14 cellular contexts compared by ENCODE assay signal in the genomic region with DNA sequence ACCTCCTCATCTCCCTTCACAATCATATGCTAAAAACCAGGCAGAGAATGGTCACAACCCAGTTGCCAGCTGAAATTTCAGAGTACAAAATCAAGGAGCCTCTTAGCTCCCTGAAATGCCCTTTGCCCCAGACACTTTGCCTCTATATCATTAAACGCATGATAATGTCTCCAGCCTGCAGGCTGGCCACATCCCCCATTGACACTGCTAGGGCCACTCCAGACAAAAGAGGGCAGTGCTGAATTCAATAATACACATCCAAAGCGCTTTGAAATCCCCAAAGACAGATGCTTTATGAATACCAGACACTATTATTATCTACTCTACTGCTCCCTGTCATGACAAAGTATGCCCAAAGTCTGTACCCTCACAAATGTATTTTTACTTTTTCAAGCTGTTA.
"Had no signal": no experiment of that assay in that cellular context is flagged by ENCODE, and none has a peak within 500 bp of the region (broad histone marks: within the 10 kb centered on the region; RNA-seq: fewer than 3 reads in every experiment).

No MANE protein-coding gene starts in this region.

- ATAC-seq: activated CD8-positive, alpha-beta T cell treated with anti-CD3 and anti-CD28 coated beads for 36 hours; activated T-cell treated with anti-CD3 and anti-CD28 coated beads, Interleukin-2, amount 50 U/mL, for 72 hours; left lobe of liver had no signal

- H3K36me3 ChIP-seq: esophagus muscularis mucosa, ovary, uterus had no signal

- DNase-seq: activated CD4-positive, alpha-beta T cell treated with anti-CD3 and anti-CD28 coated beads for 4 hours; activated CD8-positive, alpha-beta memory T cell treated with anti-CD3 and anti-CD28 coated beads, Interleukin-2, amount 50 U/mL, for 4 hours; activated CD8-positive, alpha-beta T cell treated with anti-CD3 and anti-CD28 coated beads for 36 hours; activated naive CD4-positive, alpha-beta T cell; activated T-cell treated with anti-CD3 and anti-CD28 coated beads, Interleukin-2, amount 50 U/mL, for 72 hours; aorta; ovary; stimulated activated CD4-positive, alpha-beta T cell treated with anti-CD3 and anti-CD28 coated beads, Interleukin-15, amount 100 ng/mL, for 24 hours; stimulated activated CD4-positive, alpha-beta T cell treated with anti-CD3 and anti-CD28 coated beads, Interleukin-4, amount 100 ng/mL, for 4 hours; T1000; uterus had no signal

- H3K27ac ChIP-seq: esophagus muscularis mucosa, ovary, uterus, VCaP had no signal

- H3K27me3 ChIP-seq: esophagus muscularis mucosa, ovary, uterus had no signal

- H3K4me1 ChIP-seq: esophagus muscularis mucosa, uterus had no signal

- H3K4me3 ChIP-seq: esophagus muscularis mucosa, ovary, uterus had no signal

- H3K9me3 ChIP-seq: esophagus muscularis mucosa, ovary, uterus had no signal
